Comparison of ENCODE assay signal across 24 cellular contexts in the genomic region with DNA sequence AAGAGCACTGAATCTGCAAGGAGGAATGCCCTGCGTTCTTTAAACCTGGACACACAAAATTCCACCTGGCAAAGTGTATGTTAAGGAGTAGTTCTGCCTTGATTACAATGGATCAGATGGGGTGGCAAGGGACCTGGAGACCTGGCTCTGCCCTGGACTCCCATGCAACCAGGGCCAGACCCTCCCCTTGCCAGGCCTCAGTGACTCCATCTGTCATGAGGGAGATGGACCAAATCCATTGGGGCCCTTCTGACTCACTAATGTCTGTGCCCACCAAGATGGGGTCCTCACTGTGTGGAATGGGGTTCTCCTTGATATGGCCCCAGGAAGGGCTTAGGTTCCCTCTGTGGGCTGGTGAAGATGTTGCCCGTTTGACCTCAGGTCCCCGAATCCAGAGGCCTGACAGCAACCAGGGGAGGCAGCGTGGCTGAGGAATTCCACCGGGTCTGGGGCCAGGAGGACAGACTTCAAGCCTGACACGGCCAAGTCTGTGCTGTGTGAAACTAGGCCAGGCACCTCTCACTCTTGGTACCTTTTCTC.
"Had no signal": no experiment of that assay in that cellular context is flagged by ENCODE, and none has a peak within 500 bp of the region (broad histone marks: within the 10 kb centered on the region; RNA-seq: fewer than 3 reads in every experiment).

No MANE protein-coding gene starts in this region.

- H3K27ac Mint-ChIP-seq: activated CD4-positive, alpha-beta memory T cell treated with anti-CD3 and anti-CD28 coated beads, Interleukin-2, amount 10 ng/mL, durations not matched to agents 7 days and 5 days; activated CD4-positive, alpha-beta T cell treated with anti-CD3 and anti-CD28 coated beads, Interleukin-2, amount 10 ng/mL, durations not matched to agents 7 days and 5 days; activated naive CD4-positive, alpha-beta T cell treated with anti-CD3 and anti-CD28 coated beads, Interleukin-2, amount 50 U/mL, for 72 hours; activated T-cell treated with anti-CD3 and anti-CD28 coated beads, Interleukin-2, amount 50 U/mL, for 72 hours; brain; immature natural killer cell; natural killer cell had no signal

- H3K9me3 Mint-ChIP-seq: activated CD4-positive, alpha-beta memory T cell treated with anti-CD3 and anti-CD28 coated beads, Interleukin-2, amount 10 ng/mL, durations not matched to agents 7 days and 5 days; activated CD4-positive, alpha-beta T cell treated with anti-CD3 and anti-CD28 coated beads, Interleukin-2, amount 10 ng/mL, durations not matched to agents 7 days and 5 days had no signal

- H3K4me1 Mint-ChIP-seq: immature natural killer cell, natural killer cell had no signal

- H3K36me3 Mint-ChIP-seq: brain, immature natural killer cell, natural killer cell had no signal

- ATAC-seq: activated naive CD4-positive, alpha-beta T cell treated with anti-CD3 and anti-CD28 coated beads, Interleukin-2, amount 50 U/mL, for 72 hours; activated T-cell treated with anti-CD3 and anti-CD28 coated beads, Interleukin-2, amount 50 U/mL, for 72 hours; gastroesophageal sphincter; left colon; natural killer cell; pancreas; sciatic nerve had no signal

- DNase-seq: activated CD4-positive, alpha-beta memory T cell treated with anti-CD3 and anti-CD28 coated beads, Interleukin-2, amount 10 ng/mL, durations not matched to agents 7 days and 5 days; activated CD4-positive, alpha-beta T cell treated with anti-CD3 and anti-CD28 coated beads for 1 hour; activated CD4-positive, alpha-beta T cell treated with anti-CD3 and anti-CD28 coated beads, Interleukin-2, amount 10 ng/mL, durations not matched to agents 7 days and 5 days; activated naive CD4-positive, alpha-beta T cell; activated T-cell treated with anti-CD3 and anti-CD28 coated beads, Interleukin-2, amount 50 U/mL, for 72 hours; aorta; cortex of kidney; hippocampal formation; immature natural killer cell; kidney; left colon; mammary epithelial cell; midbrain; natural killer cell; pancreas; retina; stimulated activated CD4-positive, alpha-beta T cell treated with anti-CD3 and anti-CD28 coated beads, Interleukin-12 subunit alpha, Interleukin-12 subunit beta, amount 100 ng/mL, for 4 hours; stimulated activated CD4-positive, alpha-beta T cell treated with anti-CD3 and anti-CD28 coated beads, Interleukin-4, amount 100 ng/mL, for 1 hour; T-helper 2 cell; transverse colon had no signal

- H3K4me3 Mint-ChIP-seq: activated CD4-positive, alpha-beta memory T cell treated with anti-CD3 and anti-CD28 coated beads, Interleukin-2, amount 10 ng/mL, durations not matched to agents 7 days and 5 days; activated CD4-positive, alpha-beta T cell treated with anti-CD3 and anti-CD28 coated beads, Interleukin-2, amount 10 ng/mL, durations not matched to agents 7 days and 5 days; brain; immature natural killer cell; natural killer cell had no signal
